ENCODE assay signal across 15 cellular contexts in the genomic region with DNA sequence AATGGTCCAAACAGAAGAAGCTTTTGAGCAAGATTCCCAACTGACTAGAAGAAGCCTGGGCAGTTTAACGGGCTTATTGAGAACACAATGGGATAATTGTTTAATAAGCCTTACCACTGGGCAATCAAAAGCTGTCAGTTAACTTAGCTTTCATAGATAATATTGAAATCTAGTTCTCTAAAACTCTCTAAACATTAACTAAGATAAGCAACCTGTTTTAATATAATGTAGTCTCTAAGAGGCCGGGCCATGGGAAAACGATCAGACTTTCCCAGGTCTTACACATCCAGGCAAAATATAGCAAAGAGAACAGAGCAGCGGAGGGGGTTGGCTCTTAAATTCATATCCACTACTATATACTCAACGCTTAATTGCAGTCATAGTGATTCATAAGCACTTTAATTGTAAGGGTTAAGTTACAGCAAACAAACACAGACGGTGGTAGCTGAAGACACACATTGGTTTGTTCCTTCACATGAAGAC.
DNase-seq lines count a peak whose midpoint lies in the region; TF ChIP-seq lines count a peak whose summit lies in the region.
"Had no signal": no experiment of that assay in that cellular context is flagged by ENCODE, and none has a peak within 500 bp of the region (broad histone marks: within the 10 kb centered on the region; RNA-seq: fewer than 3 reads in every experiment).

No MANE protein-coding gene starts in this region.

- H3K27ac ChIP-seq in epithelial cell of prostate, result peak overlapping the region; percentile 43
- H3K27ac ChIP-seq: ascending aorta, left lung, neutrophil, thyroid gland had no signal

- peaks cover 17% of the 10 kb centered on the region for H3K4me1 Mint-ChIP-seq in nephron progenitor cell
- H3K4me1 Mint-ChIP-seq: CD4-positive, alpha-beta memory T cell had no signal

- no peak overlapping the region for H3K4me3 Mint-ChIP-seq in nephron progenitor cell
- H3K4me3 Mint-ChIP-seq: activated T-helper 1 cell treated with anti-CD3 and anti-CD28 coated beads, Interleukin-12 subunit alpha, Interleukin-12 subunit beta, Interleukin-2, Interleukin-4 antibody, amounts not matched to agents 30 ng/mL and 10 ng/mL and 1 ng/mL, durations not matched to agents 14 hours and 24 hours and 36 hours; T-helper 17 cell had no signal

- H3K36me3 Mint-ChIP-seq in nephron progenitor cell (ENCODE audit: low read depth), result no peaks in the 10 kb centered on the region
- H3K36me3 Mint-ChIP-seq: CD4-positive, alpha-beta memory T cell had no signal

- H3K27ac Mint-ChIP-seq in nephron progenitor cell, result no peak overlapping the region
- H3K27ac Mint-ChIP-seq: activated T-helper 1 cell treated with anti-CD3 and anti-CD28 coated beads, Interleukin-12 subunit alpha, Interleukin-12 subunit beta, Interleukin-2, Interleukin-4 antibody, amounts not matched to agents 30 ng/mL and 10 ng/mL and 1 ng/mL, durations not matched to agents 14 hours and 24 hours and 36 hours; CD4-positive, alpha-beta memory T cell; T-helper 17 cell had no signal

- no peak for TF ChIP-seq CTCF in nephron progenitor cell (IDR thresholded peaks at IDR 0.05)

- no peaks in the 10 kb centered on the region for H3K9me3 Mint-ChIP-seq in nephron progenitor cell
- H3K9me3 Mint-ChIP-seq: activated T-helper 1 cell treated with anti-CD3 and anti-CD28 coated beads, Interleukin-12 subunit alpha, Interleukin-12 subunit beta, Interleukin-2, Interleukin-4 antibody, amounts not matched to agents 30 ng/mL and 10 ng/mL and 1 ng/mL, durations not matched to agents 14 hours and 24 hours and 36 hours had no signal

- DNase-seq in NCI-H1092 treated with DMSO at 0.1 percent for 48 hours (lab: John Stamatoyannopoulos, UW) (peak; percentile 80), NCI-H1092 (lab: John Stamatoyannopoulos, UW) (no peak), NCI-H446 treated with DMSO at 0.1 percent for 48 hours (lab: John Stamatoyannopoulos, UW) (peak; percentile 85), epithelial cell of prostate (ENCODE audit: low read depth, low spot score) (peak; percentile 22), retina (peak; percentile 53), nephron progenitor cell (no peak), AG08395 (ENCODE audit: low spot score) (no peak), ecto neural progenitor cell (ENCODE audit: low spot score) (no peak)

- H3K27me3 Mint-ChIP-seq in nephron progenitor cell (ENCODE audit: low read depth, poor library complexity), result no peaks in the 10 kb centered on the region
- H3K27me3 Mint-ChIP-seq: CD4-positive, alpha-beta memory T cell; T-helper 17 cell had no signal

Comparison
In these comparisons a context has a peak if more than half of its experiments do, and no peak if none do; other contexts are left out.
1. DNase-seq: peak in NCI-H1092 treated with DMSO at 0.1 percent for 48 hours (single experiment), NCI-H446 treated with DMSO at 0.1 percent for 48 hours (single experiment), epithelial cell of prostate (single experiment) and retina (single experiment); none in NCI-H1092 (single experiment), nephron progenitor cell (single experiment), AG08395 (single experiment) and ecto neural progenitor cell (single experiment).